ENCODE assay signal across 7 cellular contexts in the genomic region with DNA sequence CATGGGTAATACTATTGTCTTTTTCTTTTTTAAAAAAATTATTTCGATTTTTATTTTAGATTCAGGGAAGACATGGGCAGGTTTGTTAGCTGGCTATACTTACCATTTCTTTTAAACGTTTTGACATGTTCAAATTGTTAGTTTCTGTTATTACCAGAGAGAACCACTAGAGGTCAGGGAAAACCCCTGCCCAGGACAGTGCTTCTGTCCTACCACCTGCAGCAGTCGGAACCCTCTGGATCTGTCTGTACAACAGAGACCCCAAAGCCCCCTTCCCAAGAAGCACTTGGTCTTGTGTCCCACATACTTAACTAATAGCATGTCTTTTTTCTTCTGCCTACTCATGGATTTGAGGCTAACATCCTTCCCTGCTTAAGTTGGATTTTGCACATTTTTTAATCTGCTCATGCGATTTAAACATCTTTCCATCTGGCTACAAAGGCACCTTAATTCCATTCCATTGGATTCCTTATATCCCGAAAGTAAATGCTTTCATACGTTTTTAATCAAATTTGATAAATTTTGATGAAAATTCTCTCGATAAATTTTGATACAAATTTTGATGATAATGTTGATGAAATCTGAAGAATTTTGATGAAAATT. TPM values are rescaled to one million over a fixed set of nuclear protein-coding genes. Genes with fewer than 3 reads are reported as not detected.
DNase-seq lines count a peak whose midpoint lies in the region; ATAC-seq, FAIRE-seq and TF ChIP-seq lines count a peak whose summit lies in the region.

No MANE protein-coding gene starts in this region.

- no peak overlapping the region for H3K27ac ChIP-seq in body of pancreas

- no peak overlapping the region for H3K4me3 ChIP-seq in body of pancreas

- no peaks in the 10 kb centered on the region for H3K27me3 ChIP-seq in body of pancreas

- H3K4me1 ChIP-seq in body of pancreas, result no peaks in the 10 kb centered on the region

- H3K36me3 ChIP-seq in body of pancreas (replicated peaks in 1 of 2; ENCODE audit: insufficient read depth in 1 of 2, low read depth in 2 of 2), result no peaks in the 10 kb centered on the region

- no peak for FAIRE-seq in urothelium cell line (lab: Jason Lieb, UNC)

- 16 to 17% methylated on average over 7 of the region's 7 CpGs for WGBS in body of pancreas, 2 donors

- intact Hi-C loops in body of pancreas (cut with DNase I), result loop anchor here (5.0 kb wide), 1 partner anchor 97 kb away; no protein-coding TSS in a partner anchor

- TF ChIP-seq POLR2A in body of pancreas (IDR thresholded peaks at IDR 0.05), result no peak

- TF ChIP-seq CTCF in body of pancreas (IDR thresholded peaks at IDR 0.05), result peak; percentile 52 to 80 (median 72)

- DNase-seq in EL (peak; percentile 43), NCI-H69 (lab: John Stamatoyannopoulos, UW) (peak; percentile 67), body of pancreas (peak; percentile 27 to 41 (median 31)), kidney glomerular epithelial cell (lab: John Stamatoyannopoulos, UW) (peak; percentile 2), urothelium cell line (ENCODE audit: low spot score) (peak; percentile 55)

- no peaks in the 10 kb centered on the region for H3K9me3 ChIP-seq in body of pancreas

- ATAC-seq in GM19397 (IDR thresholded peaks at IDR 0.05; ENCODE audit: unreplicated experiment) (peak; percentile 87), HG03175 (IDR thresholded peaks at IDR 0.05; ENCODE audit: unreplicated experiment) (peak; percentile 97), body of pancreas (peak; percentile 74)

RNA-seq across cellular contexts. Expression of gene C1orf115, which starts 10.0 kb away (rescaled TPM):
- total RNA-seq in body of pancreas, result 10 to 100 TPM; 10.9 to 11.4 TPM

Comparison
In these comparisons a context has a peak if more than half of its experiments do, and no peak if none do; other contexts are left out.
1. DNase-seq: peak in every context shown above with its lines; median percentile 67 in NCI-H69; 55 in urothelium cell line; 43 in EL; 31 in body of pancreas; 2 in kidney glomerular epithelial cell.